Comparison of ENCODE assay signal across 8 cellular contexts in the genomic region with DNA sequence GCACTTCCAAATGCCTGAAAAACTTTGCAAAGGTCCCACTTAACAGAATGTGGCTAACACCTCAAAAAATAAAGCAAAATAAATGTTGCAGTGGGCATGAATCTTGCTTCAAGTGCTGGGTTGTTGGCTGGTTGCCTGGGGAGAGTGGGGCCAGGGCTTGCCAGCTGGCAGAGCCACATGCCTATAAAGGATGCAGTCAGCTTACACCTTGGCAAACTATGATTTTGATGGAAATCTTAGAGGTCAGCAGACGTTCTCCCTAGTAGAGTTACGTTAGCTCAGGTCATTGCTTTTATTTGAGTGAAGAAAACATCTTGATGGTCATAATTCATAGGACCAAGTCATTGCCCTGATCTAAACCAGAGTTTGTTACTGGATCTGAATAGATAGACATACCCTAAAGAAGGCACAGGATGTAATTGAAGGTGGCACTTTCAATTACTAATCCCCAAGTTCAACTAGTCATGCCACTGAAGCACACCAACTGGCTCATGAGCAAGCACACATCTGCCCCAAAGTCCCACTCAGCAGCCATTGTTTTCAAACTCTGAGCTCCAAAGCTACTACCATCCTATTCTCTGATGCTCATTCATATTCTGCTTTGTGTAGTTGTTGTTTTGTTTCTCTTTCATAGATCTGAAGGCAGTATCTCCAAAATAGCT. TPM values are rescaled to one million over a fixed set of nuclear protein-coding genes. Genes with fewer than 3 reads are reported as not detected.
DNase-seq lines count a peak whose midpoint lies in the region; ATAC-seq and TF ChIP-seq lines count a peak whose summit lies in the region.

No MANE protein-coding gene starts in this region.

- H4K20me1 ChIP-seq in PC-9 (ENCODE audit: insufficient read depth): no peaks in the 10 kb centered on the region

- H3K27me3 ChIP-seq in right atrium auricular region (no peaks in the 10 kb centered on the region), transverse colon (no peaks in the 10 kb centered on the region), PC-9 (ENCODE audit: insufficient read depth, low read depth) (no peaks in the 10 kb centered on the region)

- 44% methylated on average over 2 of the region's 2 CpGs; no CpG with 5 or more reads in 1 of the 2 donors for WGBS in transverse colon (ENCODE audit: low coverage in 1 of 2), 2 donors

- H3K4me1 ChIP-seq in right atrium auricular region (peaks cover 0 to 14% of the 10 kb centered on the region in 2 donors), transverse colon (peaks cover 3 to 27% (median 16%) of the 10 kb centered on the region in 4 donors), PC-9 (replicated peaks; ENCODE audit: insufficient read depth) (peaks cover 21% of the 10 kb centered on the region)

- no peak for TF ChIP-seq EP300 in transverse colon (IDR thresholded peaks at IDR 0.05; ENCODE audit: low read depth)

- no peaks in the 10 kb centered on the region for H3K36me3 ChIP-seq in right atrium auricular region
- no peaks in the 10 kb centered on the region for H3K36me3 ChIP-seq in transverse colon
- no peaks in the 10 kb centered on the region for H3K36me3 ChIP-seq in PC-9 (ENCODE audit: low read depth)

- intact Hi-C loops in Right ventricle myocardium superior (cut with DNase I): no loop called here
- intact Hi-C loops in transverse colon (cut with DNase I; ENCODE audit: low total_unique reads): no loop called here
- intact Hi-C loops in PC-9 (cut with micrococcal nuclease; ENCODE audit: unreplicated experiment): no loop called here

- H3K4me3 ChIP-seq in right atrium auricular region: no peak overlapping the region
- H3K4me3 ChIP-seq in transverse colon: no peak overlapping the region
- no peak overlapping the region for H3K4me3 ChIP-seq in PC-9

- peaks cover 18% of the 10 kb centered on the region; the same call in 1 of the 2 replicates for H3F3A ChIP-seq in PC-9 (ENCODE audit: insufficient read depth, low read depth)

- peak; percentile 83 for ATAC-seq in Right ventricle myocardium superior (ENCODE audit: poor library complexity)
- ATAC-seq in HG03025 (IDR thresholded peaks at IDR 0.05; ENCODE audit: low FRiP score, unreplicated experiment): no peak

- H2AFZ ChIP-seq in PC-9: no peak overlapping the region

- H3K79me2 ChIP-seq in PC-9 (ENCODE audit: low read depth): no peaks in the 10 kb centered on the region

- TF ChIP-seq CTCF in right atrium auricular region (IDR thresholded peaks at IDR 0.05) (no peak), transverse colon (IDR thresholded peaks at IDR 0.05) (no peak), PC-9 (conservative IDR thresholded peaks at IDR 0.05) (no peak)

- H3K27ac ChIP-seq in right atrium auricular region: no peak overlapping the region
- H3K27ac ChIP-seq in transverse colon: peak overlapping the region in 3 of 4 donors; percentile 12 to 18 (median 17)
- H3K27ac ChIP-seq in PC-9: no peak overlapping the region

- peak; percentile 64 for DNase-seq in Right ventricle myocardium superior
- DNase-seq in right atrium auricular region (ENCODE audit: low spot score): no peak
- peak; percentile 37 to 64 for DNase-seq in NCI-H524 (lab: John Stamatoyannopoulos, UW)
- peak; percentile 62 for DNase-seq in dermis blood vessel endothelial cell
- peak; percentile 49 for DNase-seq in transverse colon
- no peak for DNase-seq in central memory CD4-positive, alpha-beta T cell
- no peak for DNase-seq in PC-9

- no peaks in the 10 kb centered on the region for H3K9me2 ChIP-seq in PC-9 (ENCODE audit: insufficient read depth)

- CTCF ChIA-PET in PC-9 (lab: Charles Lee): interaction anchor here (0.7 kb wide), 1 partner anchor 12 kb away, joined by 14 read pairs; no protein-coding TSS in a partner anchor

- H3K9me3 ChIP-seq in right atrium auricular region: no peaks in the 10 kb centered on the region
- peaks cover 0 to 3% of the 10 kb centered on the region in 2 donors for H3K9me3 ChIP-seq in transverse colon
- no peaks in the 10 kb centered on the region for H3K9me3 ChIP-seq in PC-9 (ENCODE audit: insufficient read depth, low read depth)

- TF ChIP-seq POLR2A in transverse colon (IDR thresholded peaks at IDR 0.05): no peak

- in situ Hi-C loops in transverse colon (cut with MboI; ENCODE audit: low pct_ligation_motif_present in 1 of 4, low pct_unique_long_range_greater_than_20kb in 1 of 4, low sequenced_read_pairs in 3 of 4): no loop called here

- BruUV-seq in PC-9 (replicated peaks; lab: Mats Ljungman, UMichigan): no TSS peak

- POLR2A ChIA-PET in PC-9 (lab: Charles Lee; ENCODE audit: unreplicated experiment): interaction anchor here (0.6 to 1.2 kb wide), 5 partner anchors 20 to 1071 kb away, joined by 4 to 7 read pairs (median 5); no protein-coding TSS in a partner anchor

- H3K4me2 ChIP-seq in PC-9: no peak overlapping the region

RNA-seq across cellular contexts. Expression of a gene that starts 51.2 kb away (rescaled TPM):
- total RNA-seq in Right ventricle myocardium superior (6.6 TPM), right atrium auricular region (1 to 10 TPM; 4.6 to 5.6 TPM), dermis blood vessel endothelial cell (9.4 and 11.6 TPM in 2 replicates), transverse colon (10 to 100 TPM in 3 of 4 donors, 1 to 10 TPM in 1; 7.8 to 25.5 (median 21.0) TPM), PC-9 (2021) (9.7 and 12.9 TPM in 2 replicates)

Comparison
In these comparisons a context has a peak if more than half of its experiments do, and no peak if none do; other contexts are left out.
1. DNase-seq: peak in Right ventricle myocardium superior (single experiment), NCI-H524 (2 of 2), dermis blood vessel endothelial cell (single experiment) and transverse colon (single experiment); none in right atrium auricular region (single experiment), central memory CD4-positive, alpha-beta T cell (single experiment) and PC-9 (0 of 2).
2. H3K27ac ChIP-seq: peak in transverse colon (3 of 4); none in right atrium auricular region (0 of 2) and PC-9 (single experiment).